Comparison of ENCODE assay signal across 1 cellular context in genomic region chr16:27408602-27409031, GRCh38.
TF ChIP-seq lines count a peak whose summit lies in the region.

No MANE protein-coding gene starts in this region.

TF ChIP-seq in HCT116, 20 proteins besides CTCF, POLR2A, EP300 and RAD21 (continued from another document):
- TF ChIP-seq CBX3 (IDR thresholded peaks at IDR 0.05; ENCODE audit: low read depth) (no peak), ZBTB33 (IDR thresholded peaks at IDR 0.05; ENCODE audit: extremely low read depth, insufficient replicate concordance, low read length) (no peak)
